9 cellular contexts compared by ENCODE assay signal in the genomic region with DNA sequence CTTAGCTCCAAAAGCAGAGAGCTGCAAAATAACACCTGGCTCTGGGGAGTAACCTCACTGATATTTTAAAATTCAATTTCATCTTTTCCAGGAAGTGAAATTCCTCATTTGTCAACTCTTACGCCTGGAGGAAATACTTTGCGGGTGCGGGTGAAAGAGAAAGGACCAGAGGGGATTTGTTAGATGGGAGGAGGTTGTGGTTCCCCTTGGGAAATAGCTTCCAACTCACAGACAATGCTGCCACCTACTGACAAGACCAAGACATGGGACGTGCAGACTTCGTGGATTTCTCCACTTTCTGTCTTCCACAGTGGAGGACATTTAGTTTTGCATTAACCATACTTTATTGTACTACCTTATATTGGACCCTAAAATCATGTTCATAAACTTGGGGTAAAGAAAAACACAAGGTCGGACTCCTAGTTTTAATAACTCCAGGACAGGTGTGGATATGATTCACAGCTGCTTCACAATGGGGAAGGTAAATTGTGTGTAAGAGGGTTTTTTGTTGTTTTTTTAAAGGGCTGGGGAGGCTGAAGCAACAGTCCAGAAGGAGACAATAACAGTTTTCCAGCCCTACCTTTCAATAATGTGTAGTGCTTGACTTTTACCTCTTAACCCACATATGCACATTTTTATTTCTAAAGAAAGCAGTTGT. TPM values are rescaled to one million over a fixed set of nuclear protein-coding genes. Genes with fewer than 3 reads are reported as not detected.
DNase-seq lines count a peak whose midpoint lies in the region; ATAC-seq and TF ChIP-seq lines count a peak whose summit lies in the region.
"Had no signal": no experiment of that assay in that cellular context is flagged by ENCODE, and none has a peak within 500 bp of the region (broad histone marks: within the 10 kb centered on the region; RNA-seq: fewer than 3 reads in every experiment).

No MANE protein-coding gene starts in this region.

- ATAC-seq in GM19328 (IDR thresholded peaks at IDR 0.05; ENCODE audit: unreplicated experiment), result no peak

- peaks cover 41% of the 10 kb centered on the region for H3K4me1 ChIP-seq in left ventricle myocardium inferior

- H3K4me3 ChIP-seq in left ventricle myocardium inferior (peak overlapping the region; percentile 44), retinal pigment epithelial cell (ENCODE audit: low read length) (peak overlapping the region; percentile 1)

- H3K9me3 ChIP-seq in left ventricle myocardium inferior (replicated peaks), result no peaks in the 10 kb centered on the region

- H3K27me3 ChIP-seq in left ventricle myocardium inferior (ENCODE audit: low read depth), result no peaks in the 10 kb centered on the region

- TF ChIP-seq CTCF in left ventricle myocardium inferior (IDR thresholded peaks at IDR 0.05; ENCODE audit: borderline replicate concordance), result peak; percentile 89
- peak; percentile 84 for TF ChIP-seq CTCF in retinal pigment epithelial cell (conservative IDR thresholded peaks at IDR 0.05; ENCODE audit: low read depth, low read length)

- intact Hi-C loops in left ventricle myocardium inferior (cut with micrococcal nuclease), result loop anchor here (2.0 kb wide), 1 partner anchor 465 kb away; no protein-coding TSS in a partner anchor

- H3K36me3 ChIP-seq in left ventricle myocardium inferior, result no peaks in the 10 kb centered on the region

- no peak overlapping the region for H3K27ac ChIP-seq in left ventricle myocardium inferior (replicated peaks)

- DNase-seq in COLO829 (ENCODE audit: low spot score) (peak; percentile 76), H4 (ENCODE audit: low spot score) (peak; percentile 86), NCI-H1436 (lab: John Stamatoyannopoulos, UW) (peak; percentile 87), SW480 (ENCODE audit: low spot score) (peak; percentile 90), amniotic epithelial cell (ENCODE audit: low read depth) (peak; percentile 87), left ventricle myocardium inferior (no peak), retinal pigment epithelial cell (ENCODE audit: low read depth) (no peak)

RNA-seq across cellular contexts. Expression of gene FBXL14, which starts 10.8 kb away (rescaled TPM):
- 5.3 and 6.1 TPM in 2 replicates for total RNA-seq in H4 (2014; rRNA removed; shearing (Covaris generic))
- 6.8 TPM for total RNA-seq in left ventricle myocardium inferior

RNA-seq across cellular contexts. Expression of gene WNT5B, which starts 45.5 kb away (rescaled TPM):
- total RNA-seq in H4 (2014; rRNA removed; shearing (Covaris generic)), result 3.8 and 6.4 TPM in 2 replicates
- 2.1 TPM for total RNA-seq in left ventricle myocardium inferior
- total RNA-seq: activated CD8-positive, alpha-beta memory T cell treated with anti-CD3 and anti-CD28 coated beads for 36 hours had no signal

Comparison
In these comparisons a context has a peak if more than half of its experiments do, and no peak if none do; other contexts are left out.
1. DNase-seq: peak in COLO829 (single experiment), H4 (single experiment), NCI-H1436 (single experiment), SW480 (single experiment) and amniotic epithelial cell (single experiment); none in left ventricle myocardium inferior (single experiment) and retinal pigment epithelial cell (single experiment).